In genomic region chr2:11379558-11379957, GRCh38 we compare ENCODE assay signal across 16 cellular contexts. TPM values are rescaled to one million over a fixed set of nuclear protein-coding genes. Genes with fewer than 3 reads are reported as not detected.
DNase-seq lines count a peak whose midpoint lies in the region; ATAC-seq and TF ChIP-seq lines count a peak whose summit lies in the region.
"Had no signal": no experiment of that assay in that cellular context is flagged by ENCODE, and none has a peak within 500 bp of the region (broad histone marks: within the 10 kb centered on the region; RNA-seq: fewer than 3 reads in every experiment).

No MANE protein-coding gene starts in this region.

- H3K4me3 Mint-ChIP-seq in neural progenitor cell: no peak overlapping the region
- H3K4me3 Mint-ChIP-seq: CD4-positive, CD25-positive, alpha-beta regulatory T cell had no signal

- no peaks in the 10 kb centered on the region for H3K9me3 ChIP-seq in neural progenitor cell (ENCODE audit: low read depth)
- H3K9me3 ChIP-seq: thyroid gland had no signal

- H3K4me3 ChIP-seq in neural progenitor cell: no peak overlapping the region
- H3K4me3 ChIP-seq: thyroid gland had no signal

- intact Hi-C loops in posterior vena cava (cut with DNase I): no loop called here

- H3K27ac Mint-ChIP-seq in neural progenitor cell: peak overlapping the region; percentile 82
- H3K27ac Mint-ChIP-seq: CD4-positive, CD25-positive, alpha-beta regulatory T cell had no signal

- H3K9ac ChIP-seq in neural progenitor cell: no peak overlapping the region

- peaks cover 13% of the 10 kb centered on the region for H3K4me1 ChIP-seq in neural progenitor cell

- CTCF ChIA-PET in RWPE1 (lab: Yijun Ruan, JAX): no interaction called here

- H2AFZ ChIP-seq in neural progenitor cell (replicated peaks): no peak overlapping the region

- no peaks in the 10 kb centered on the region for H3K79me2 ChIP-seq in neural progenitor cell (ENCODE audit: low read depth)

- H3F3A ChIP-seq in neural progenitor cell (ENCODE audit: low read depth): no peaks in the 10 kb centered on the region

- H4K20me1 ChIP-seq in neural progenitor cell (ENCODE audit: low read depth): no peaks in the 10 kb centered on the region

- peaks cover 32% of the 10 kb centered on the region for H3K4me1 Mint-ChIP-seq in neural progenitor cell

- POLR2A ChIA-PET in RWPE1 (lab: Yijun Ruan, JAX; ENCODE audit: low non-redundant PET): no interaction called here

- H3K27me3 ChIP-seq in neural progenitor cell: no peaks in the 10 kb centered on the region
- H3K27me3 ChIP-seq: thyroid gland had no signal

- DNase-seq in AG09319 (ENCODE audit: extremely low read depth, low read depth) (peak; percentile 52), RWPE1 (ENCODE audit: low spot score) (no peak), fibroblast of peridontal ligament (ENCODE audit: extremely low read depth) (peak; percentile 93), neural progenitor cell (ENCODE audit: low spot score) (no peak), NCI-H2107 (lab: John Stamatoyannopoulos, UW) (no peak), posterior vena cava (ENCODE audit: low spot score) (no peak), CD1c-positive myeloid dendritic cell (ENCODE audit: extremely low spot score) (no peak)
- DNase-seq: activated CD4-positive, alpha-beta T cell treated with anti-CD3 and anti-CD28 coated beads for 48 hours; amniotic stem cell; CD4-positive, CD25-positive, alpha-beta regulatory T cell; NCI-H1436 treated with DMSO at 0.1 percent for 48 hours; NCI-H524 treated with DMSO at 0.1 percent for 48 hours; RPMI8226; T-helper 2 cell; thyroid gland had no signal

- no peak overlapping the region for H3K4me2 ChIP-seq in neural progenitor cell

- H3K36me3 ChIP-seq in neural progenitor cell: no peaks in the 10 kb centered on the region
- H3K36me3 ChIP-seq: thyroid gland had no signal

- TF ChIP-seq CTCF in AG09319 (IDR thresholded peaks at IDR 0.05; ENCODE audit: low read depth, low read length) (no peak), RWPE1 (conservative IDR thresholded peaks at IDR 0.05; ENCODE audit: low read depth) (no peak), neural progenitor cell (IDR thresholded peaks at IDR 0.05) (no peak)

- H3K36me3 Mint-ChIP-seq in neural progenitor cell: no peaks in the 10 kb centered on the region
- H3K36me3 Mint-ChIP-seq: CD4-positive, CD25-positive, alpha-beta regulatory T cell had no signal

- H3K27me3 Mint-ChIP-seq in neural progenitor cell (ENCODE audit: insufficient read depth, low read depth): peaks cover 4% of the 10 kb centered on the region

- H3K27ac ChIP-seq in RWPE1 (peak overlapping the region; percentile 73), neural progenitor cell (no peak overlapping the region)

- no peak for ATAC-seq in GM21360 (IDR thresholded peaks at IDR 0.05; ENCODE audit: unreplicated experiment)

- H3K9me3 Mint-ChIP-seq in neural progenitor cell: no peaks in the 10 kb centered on the region

RNA-seq across cellular contexts. Expression of gene ROCK2, which starts 35.1 kb away (rescaled TPM):
- total RNA-seq in neural progenitor cell (ENCODE audit: low replicate concordance): 22.3 and 36.1 TPM in 2 replicates
- 100 to 1,000 TPM; 109 to 186 TPM for total RNA-seq in posterior vena cava

Comparison
In these comparisons a context has a peak if more than half of its experiments do, and no peak if none do; other contexts are left out.
1. DNase-seq: peak in AG09319 (single experiment) and fibroblast of peridontal ligament (single experiment); none in RWPE1 (single experiment), neural progenitor cell (single experiment), NCI-H2107 (single experiment), posterior vena cava (single experiment) and CD1c-positive myeloid dendritic cell (single experiment).